ENCODE assay signal across 8 cellular contexts in genomic region chr17:40559954-40560591, GRCh38.
DNase-seq lines count a peak whose midpoint lies in the region; ATAC-seq lines count a peak whose summit lies in the region.

No MANE protein-coding gene starts in this region.

- DNase-seq in DMS114 treated with DMSO at 0.1 percent for 48 hours (lab: John Stamatoyannopoulos, UW; ENCODE audit: unreplicated experiment): peak; percentile 45
- DNase-seq in HPDE6-E6E7 (ENCODE audit: extremely low spot score): peak; percentile 98
- DNase-seq in NCI-H82 (lab: John Stamatoyannopoulos, UW): peak; percentile 94
- DNase-seq in activated CD8-positive, alpha-beta memory T cell treated with anti-CD3 and anti-CD28 coated beads for 4 hours (ENCODE audit: low read depth in 2 of 2): peak; percentile 68 to 69
- DNase-seq in effector CD8-positive, alpha-beta T cell (lab: John Stamatoyannopoulos, UW): peak; percentile 80
- peak; percentile 89 for DNase-seq in medulla oblongata (ENCODE audit: extremely low spot score)
- DNase-seq in stimulated activated CD4-positive, alpha-beta T cell treated with anti-CD3 and anti-CD28 coated beads, TNF-alpha, amount 100 ng/mL, for 24 hours (ENCODE audit: low read depth in 3 of 3): peak in 2 of 3 experiments; percentile 76 to 86

- no peak for ATAC-seq in HG03196 (IDR thresholded peaks at IDR 0.05; ENCODE audit: unreplicated experiment)

Comparison
In these comparisons a context has a peak if more than half of its experiments do, and no peak if none do; other contexts are left out.
1. DNase-seq: peak in every context shown above with its lines; median percentile 98 in HPDE6-E6E7; 94 in NCI-H82; 89 in medulla oblongata; 81 in stimulated activated CD4-positive, alpha-beta T cell treated with anti-CD3 and anti-CD28 coated beads, TNF-alpha, amount 100 ng/mL, for 24 hours; 80 in effector CD8-positive, alpha-beta T cell; 68 in activated CD8-positive, alpha-beta memory T cell treated with anti-CD3 and anti-CD28 coated beads for 4 hours; 45 in DMS114 treated with DMSO at 0.1 percent for 48 hours.